23 cellular contexts compared by ENCODE assay signal in genomic region chr15:45863881-45864580, GRCh38.
DNase-seq lines count a peak whose midpoint lies in the region; ATAC-seq, FAIRE-seq and TF ChIP-seq lines count a peak whose summit lies in the region.
"Had no signal": no experiment of that assay in that cellular context is flagged by ENCODE, and none has a peak within 500 bp of the region (broad histone marks: within the 10 kb centered on the region; RNA-seq: fewer than 3 reads in every experiment).

No MANE protein-coding gene starts in this region.

- intact Hi-C loops in HepG2 (cut with micrococcal nuclease; ENCODE audit: unreplicated experiment) (no loop called here), right lobe of liver (cut with DNase I) (no loop called here), PC-9 (cut with micrococcal nuclease; ENCODE audit: unreplicated experiment) (no loop called here)

- H3K4me1 ChIP-seq in HepG2 (ENCODE audit: insufficient read depth, low read length) = no peaks in the 10 kb centered on the region
- H3K4me1 ChIP-seq in right lobe of liver = no peaks in the 10 kb centered on the region
- H3K4me1 ChIP-seq in PC-9 (replicated peaks; ENCODE audit: insufficient read depth) = no peaks in the 10 kb centered on the region
- H3K4me1 ChIP-seq in keratinocyte (ENCODE audit: control insufficient read depth, extremely low read depth, insufficient read depth, low read length) = peaks cover 18% of the 10 kb centered on the region
- no peaks in the 10 kb centered on the region for H3K4me1 ChIP-seq in neural progenitor cell

- no peak overlapping the region for H3K27ac ChIP-seq in HepG2 (ENCODE audit: extremely low read length, insufficient read depth, low read length)
- H3K27ac ChIP-seq in right lobe of liver = no peak overlapping the region
- H3K27ac ChIP-seq in PC-9 = no peak overlapping the region
- H3K27ac ChIP-seq in keratinocyte (ENCODE audit: control insufficient read depth, insufficient read depth, low read length) = no peak overlapping the region
- no peak overlapping the region for H3K27ac ChIP-seq in neural progenitor cell
- H3K27ac ChIP-seq: brain microvascular endothelial cell, esophagus squamous epithelium had no signal

- no peak for ATAC-seq in HepG2
- no peak for ATAC-seq in right lobe of liver
- ATAC-seq: activated naive CD8-positive, alpha-beta T cell treated with anti-CD3 and anti-CD28 coated beads, Interleukin-2, amount 50 U/mL, for 24 hours; effector memory CD8-positive, alpha-beta T cell; naive thymus-derived CD8-positive, alpha-beta T cell; right cardiac atrium had no signal

- no peak for FAIRE-seq in HepG2 (lab: Jason Lieb, UNC)
- peak; percentile 44 for FAIRE-seq in keratinocyte (lab: Jason Lieb, UNC)
- FAIRE-seq: A204.1, colon had no signal

- BruUV-seq in HepG2 (replicated peaks; lab: Mats Ljungman, UMichigan) (no TSS peak), PC-9 (replicated peaks; lab: Mats Ljungman, UMichigan) (no TSS peak)

- CTCF ChIA-PET in HepG2 (lab: Yijun Ruan, JAX; ENCODE audit: low intra/inter-chr PET ratio, low total read pairs) (no interaction called here), PC-9 (lab: Charles Lee) (no interaction called here)

- H3K4me3 ChIP-seq in HepG2 (replicated peaks in 1 of 3; ENCODE audit: insufficient read depth in 1 of 3, low read depth in 2 of 3, low read length in 3 of 3) (no peak overlapping the region), right lobe of liver (no peak overlapping the region), PC-9 (no peak overlapping the region), keratinocyte (ENCODE audit: control insufficient read depth in 2 of 3, extremely low read depth in 1 of 3, insufficient read depth in 2 of 3, low read depth in 1 of 3, low read length in 3 of 3) (no peak overlapping the region), neural progenitor cell (no peak overlapping the region)
- H3K4me3 ChIP-seq: esophagus squamous epithelium had no signal

- no peak for TF ChIP-seq RAD21 in HepG2 (CRISPR knock-in tag; IDR thresholded peaks at IDR 0.05)

- H3F3A ChIP-seq in PC-9 (ENCODE audit: insufficient read depth, low read depth) (no peaks in the 10 kb centered on the region), neural progenitor cell (ENCODE audit: low read depth) (no peaks in the 10 kb centered on the region)

- no peaks in the 10 kb centered on the region for H3K9me3 Mint-ChIP-seq in neural progenitor cell
- H3K9me3 Mint-ChIP-seq: activated naive CD8-positive, alpha-beta T cell treated with anti-CD3 and anti-CD28 coated beads, Interleukin-2, amount 50 U/mL, for 24 hours had no signal

- H3K9me2 ChIP-seq in PC-9 (ENCODE audit: insufficient read depth) = no peaks in the 10 kb centered on the region

- H3K9me1 ChIP-seq in keratinocyte (ENCODE audit: control insufficient read depth, extremely low read depth, insufficient read depth, low read length) = no peaks in the 10 kb centered on the region

- H3K27ac Mint-ChIP-seq in neural progenitor cell = no peak overlapping the region
- H3K27ac Mint-ChIP-seq: activated CD4-positive, alpha-beta memory T cell treated with anti-CD3 and anti-CD28 coated beads, Interleukin-2, amount 10 ng/mL, durations not matched to agents 7 days and 5 days; activated naive CD8-positive, alpha-beta T cell treated with anti-CD3 and anti-CD28 coated beads, Interleukin-2, amount 50 U/mL, for 24 hours; effector memory CD8-positive, alpha-beta T cell; naive thymus-derived CD8-positive, alpha-beta T cell had no signal

- TF ChIP-seq POLR2A in HepG2 (IDR thresholded peaks at IDR 0.05; ENCODE audit: insufficient read depth in 1 of 2, low read depth in 2 of 2, low read length in 2 of 2) (no peak), right lobe of liver (IDR thresholded peaks at IDR 0.05) (no peak)

- in situ Hi-C loops in HepG2 (cut with HindIII; ENCODE audit: extremely low pct_ligation_motif_present, low pct_unique_long_range_greater_than_20kb) = no loop called here

- H3K9me3 ChIP-seq in HepG2 (ENCODE audit: low read length) (no peaks in the 10 kb centered on the region), right lobe of liver (no peaks in the 10 kb centered on the region), PC-9 (ENCODE audit: insufficient read depth, low read depth) (no peaks in the 10 kb centered on the region), keratinocyte (ENCODE audit: control insufficient read depth, low read depth, low read length) (no peaks in the 10 kb centered on the region), neural progenitor cell (ENCODE audit: low read depth) (no peaks in the 10 kb centered on the region)
- H3K9me3 ChIP-seq: esophagus squamous epithelium had no signal

- H3K36me3 Mint-ChIP-seq in neural progenitor cell = no peaks in the 10 kb centered on the region
- H3K36me3 Mint-ChIP-seq: naive thymus-derived CD8-positive, alpha-beta T cell had no signal

- POLR2A ChIA-PET in HepG2 (lab: Yijun Ruan, JAX) (no interaction called here), PC-9 (lab: Charles Lee; ENCODE audit: unreplicated experiment) (no interaction called here)

- TF ChIP-seq CTCF in HepG2 (CRISPR knock-in tag; IDR thresholded peaks at IDR 0.05) (no peak), right lobe of liver (IDR thresholded peaks at IDR 0.05) (no peak), PC-9 (conservative IDR thresholded peaks at IDR 0.05) (no peak), keratinocyte (optimal IDR thresholded peaks at IDR 0.05 in 1 of 3, IDR thresholded peaks at IDR 0.05 in 1 of 3, conservative IDR thresholded peaks at IDR 0.05 in 1 of 3; ENCODE audit: extremely low read depth in 1 of 3, insufficient read depth in 2 of 3, low read length in 3 of 3) (no peak), neural progenitor cell (IDR thresholded peaks at IDR 0.05) (no peak)

- dilution Hi-C loops in keratinocyte (cut with MboI; ENCODE audit: extremely low pct_ligation_motif_present, low sequenced_read_pairs) = no loop called here

- H3K27me3 ChIP-seq in HepG2 (ENCODE audit: control insufficient read depth in 1 of 2, insufficient read depth in 2 of 2, low read length in 2 of 2) = no peaks in the 10 kb centered on the region
- H3K27me3 ChIP-seq in right lobe of liver = no peaks in the 10 kb centered on the region
- H3K27me3 ChIP-seq in PC-9 (ENCODE audit: insufficient read depth, low read depth) = no peaks in the 10 kb centered on the region
- no peaks in the 10 kb centered on the region for H3K27me3 ChIP-seq in keratinocyte (ENCODE audit: control insufficient read depth, extremely low read depth, insufficient read depth, low read length)
- no peaks in the 10 kb centered on the region for H3K27me3 ChIP-seq in neural progenitor cell
- H3K27me3 ChIP-seq: brain microvascular endothelial cell, esophagus squamous epithelium had no signal

- H4K20me1 ChIP-seq in HepG2 (ENCODE audit: insufficient read depth, low read length) (no peaks in the 10 kb centered on the region), PC-9 (ENCODE audit: insufficient read depth) (no peaks in the 10 kb centered on the region), keratinocyte (ENCODE audit: control insufficient read depth, extremely low read depth, insufficient read depth, low read length) (no peaks in the 10 kb centered on the region), neural progenitor cell (ENCODE audit: low read depth) (no peaks in the 10 kb centered on the region)

- no peak for DNase-seq in HepG2 (ENCODE audit: low spot score)
- DNase-seq in right lobe of liver = no peak
- peak; percentile 43 to 72 for DNase-seq in PC-9
- no peak for DNase-seq in keratinocyte (ENCODE audit: low read depth, low spot score)
- no peak for DNase-seq in cortex of kidney (lab: John Stamatoyannopoulos, UW)
- no peak for DNase-seq in activated naive CD4-positive, alpha-beta T cell (lab: John Stamatoyannopoulos, UW)
- DNase-seq in neural progenitor cell (ENCODE audit: low spot score) = no peak
- DNase-seq in stimulated activated naive CD4-positive, alpha-beta T cell treated with Interleukin-2 at 50 U/mL for 16 hours (lab: John Stamatoyannopoulos, UW) = no peak
- DNase-seq: activated CD4-positive, alpha-beta memory T cell treated with anti-CD3 and anti-CD28 coated beads, Interleukin-2, amount 10 ng/mL, durations not matched to agents 7 days and 5 days; activated CD4-positive, CD25-positive, alpha-beta regulatory T cell; activated effector memory CD4-positive, alpha-beta T cell treated with Interleukin-2 at 50 U/mL for 16 hours; activated naive CD8-positive, alpha-beta T cell treated with anti-CD3 and anti-CD28 coated beads, Interleukin-2, amount 50 U/mL, for 24 hours; brain microvascular endothelial cell; COR-L47; effector memory CD8-positive, alpha-beta T cell; esophagus squamous epithelium; Karpas-422; naive thymus-derived CD8-positive, alpha-beta T cell; NCI-H1092 treated with DMSO at 0.1 percent for 48 hours; NCI-H2081; right cardiac atrium had no signal

- H3K27me3 Mint-ChIP-seq in neural progenitor cell (ENCODE audit: insufficient read depth, low read depth) = peaks cover 2% of the 10 kb centered on the region
- H3K27me3 Mint-ChIP-seq: activated CD4-positive, alpha-beta memory T cell treated with anti-CD3 and anti-CD28 coated beads, Interleukin-2, amount 10 ng/mL, durations not matched to agents 7 days and 5 days had no signal

- H3K4me3 Mint-ChIP-seq in neural progenitor cell = no peak overlapping the region
- H3K4me3 Mint-ChIP-seq: activated CD4-positive, alpha-beta memory T cell treated with anti-CD3 and anti-CD28 coated beads, Interleukin-2, amount 10 ng/mL, durations not matched to agents 7 days and 5 days; activated naive CD8-positive, alpha-beta T cell treated with anti-CD3 and anti-CD28 coated beads, Interleukin-2, amount 50 U/mL, for 24 hours; effector memory CD8-positive, alpha-beta T cell; naive thymus-derived CD8-positive, alpha-beta T cell had no signal

- TF ChIP-seq EP300 in HepG2 (IDR thresholded peaks at IDR 0.05; ENCODE audit: low read depth in 2 of 2, low read length in 2 of 2) (no peak), HepG2 (CRISPR knock-in tag; IDR thresholded peaks at IDR 0.05; ENCODE audit: borderline replicate concordance) (no peak)

- H3K4me2 ChIP-seq in HepG2 (ENCODE audit: low read depth, low read length) (no peak overlapping the region), PC-9 (no peak overlapping the region), keratinocyte (ENCODE audit: control insufficient read depth, extremely low read depth, insufficient read depth, low read depth, low read length) (no peak overlapping the region), neural progenitor cell (no peak overlapping the region)

- 0% methylated on average over 2 of the region's 2 CpGs for WGBS in HepG2 (ENCODE audit: low lambda C conversion rate)
- 83% methylated on average over 1 of the region's 2 CpGs for WGBS in right lobe of liver (ENCODE audit: insufficient coverage, low coverage, low lambda C conversion rate, missing lambda C conversion rate)

- no peaks in the 10 kb centered on the region for H3K36me3 ChIP-seq in HepG2 (replicated peaks in 1 of 2; ENCODE audit: control insufficient read depth in 1 of 2, insufficient read depth in 2 of 2, low read length in 2 of 2)
- no peaks in the 10 kb centered on the region for H3K36me3 ChIP-seq in right lobe of liver
- no peaks in the 10 kb centered on the region for H3K36me3 ChIP-seq in PC-9 (ENCODE audit: low read depth)
- no peaks in the 10 kb centered on the region for H3K36me3 ChIP-seq in keratinocyte (ENCODE audit: control insufficient read depth in 2 of 2, extremely low read depth in 1 of 2, insufficient read depth in 2 of 2, low read length in 2 of 2)
- H3K36me3 ChIP-seq in neural progenitor cell = no peaks in the 10 kb centered on the region
- H3K36me3 ChIP-seq: brain microvascular endothelial cell, esophagus squamous epithelium had no signal

- no peaks in the 10 kb centered on the region for H3K4me1 Mint-ChIP-seq in neural progenitor cell
- H3K4me1 Mint-ChIP-seq: activated CD4-positive, alpha-beta memory T cell treated with anti-CD3 and anti-CD28 coated beads, Interleukin-2, amount 10 ng/mL, durations not matched to agents 7 days and 5 days; activated naive CD8-positive, alpha-beta T cell treated with anti-CD3 and anti-CD28 coated beads, Interleukin-2, amount 50 U/mL, for 24 hours had no signal

- no peak overlapping the region for H2AFZ ChIP-seq in HepG2 (ENCODE audit: low read length)
- H2AFZ ChIP-seq in PC-9 = no peak overlapping the region
- no peak overlapping the region for H2AFZ ChIP-seq in keratinocyte (ENCODE audit: control insufficient read depth, low read length)
- H2AFZ ChIP-seq in neural progenitor cell (replicated peaks) = no peak overlapping the region

- H3K79me2 ChIP-seq in HepG2 (ENCODE audit: insufficient read depth, low read length) (no peaks in the 10 kb centered on the region), PC-9 (ENCODE audit: low read depth) (no peaks in the 10 kb centered on the region), keratinocyte (ENCODE audit: control insufficient read depth, insufficient read depth, low read length) (no peaks in the 10 kb centered on the region), neural progenitor cell (ENCODE audit: low read depth) (no peaks in the 10 kb centered on the region)

- H3K9ac ChIP-seq in HepG2 (ENCODE audit: insufficient read depth, low read depth, low read length) = no peak overlapping the region
- H3K9ac ChIP-seq in keratinocyte (ENCODE audit: control insufficient read depth, extremely low read depth, insufficient read depth, low read length) = no peak overlapping the region
- no peak overlapping the region for H3K9ac ChIP-seq in neural progenitor cell

Comparison
In these comparisons a context has a peak if more than half of its experiments do, and no peak if none do; other contexts are left out.
1. DNase-seq: peak in PC-9 (2 of 2); none in HepG2 (single experiment), right lobe of liver (0 of 3), keratinocyte (single experiment), cortex of kidney (single experiment), activated naive CD4-positive, alpha-beta T cell (0 of 4), neural progenitor cell (single experiment) and stimulated activated naive CD4-positive, alpha-beta T cell treated with Interleukin-2 at 50 U/mL for 16 hours (single experiment).